ENCODE assay signal across 1 cellular context in the genomic region with DNA sequence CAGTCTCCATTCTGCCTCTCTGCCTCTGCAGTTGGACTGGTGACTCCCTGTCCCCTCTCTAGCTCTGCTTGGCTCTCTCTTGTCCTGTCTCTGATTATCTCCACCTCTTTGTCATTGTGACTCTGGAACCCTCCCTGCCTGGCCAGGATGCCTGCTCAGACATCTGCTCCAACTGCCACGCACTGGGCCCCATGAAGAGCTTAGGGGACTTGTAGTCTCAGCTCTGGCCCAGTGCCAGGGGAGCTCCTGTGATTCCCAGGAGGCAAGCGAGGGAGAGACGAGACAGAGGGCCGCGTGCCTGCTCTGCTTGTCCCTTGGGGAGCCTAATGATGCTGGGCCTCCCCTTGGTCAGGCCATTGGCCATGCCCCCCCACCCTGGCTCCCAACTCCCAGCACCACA.
TF ChIP-seq lines count a peak whose summit lies in the region.

No MANE protein-coding gene starts in this region.

TF ChIP-seq in K562, 482 proteins besides CTCF, POLR2A, EP300 and RAD21:
- TF ChIP-seq, protein P1, sequence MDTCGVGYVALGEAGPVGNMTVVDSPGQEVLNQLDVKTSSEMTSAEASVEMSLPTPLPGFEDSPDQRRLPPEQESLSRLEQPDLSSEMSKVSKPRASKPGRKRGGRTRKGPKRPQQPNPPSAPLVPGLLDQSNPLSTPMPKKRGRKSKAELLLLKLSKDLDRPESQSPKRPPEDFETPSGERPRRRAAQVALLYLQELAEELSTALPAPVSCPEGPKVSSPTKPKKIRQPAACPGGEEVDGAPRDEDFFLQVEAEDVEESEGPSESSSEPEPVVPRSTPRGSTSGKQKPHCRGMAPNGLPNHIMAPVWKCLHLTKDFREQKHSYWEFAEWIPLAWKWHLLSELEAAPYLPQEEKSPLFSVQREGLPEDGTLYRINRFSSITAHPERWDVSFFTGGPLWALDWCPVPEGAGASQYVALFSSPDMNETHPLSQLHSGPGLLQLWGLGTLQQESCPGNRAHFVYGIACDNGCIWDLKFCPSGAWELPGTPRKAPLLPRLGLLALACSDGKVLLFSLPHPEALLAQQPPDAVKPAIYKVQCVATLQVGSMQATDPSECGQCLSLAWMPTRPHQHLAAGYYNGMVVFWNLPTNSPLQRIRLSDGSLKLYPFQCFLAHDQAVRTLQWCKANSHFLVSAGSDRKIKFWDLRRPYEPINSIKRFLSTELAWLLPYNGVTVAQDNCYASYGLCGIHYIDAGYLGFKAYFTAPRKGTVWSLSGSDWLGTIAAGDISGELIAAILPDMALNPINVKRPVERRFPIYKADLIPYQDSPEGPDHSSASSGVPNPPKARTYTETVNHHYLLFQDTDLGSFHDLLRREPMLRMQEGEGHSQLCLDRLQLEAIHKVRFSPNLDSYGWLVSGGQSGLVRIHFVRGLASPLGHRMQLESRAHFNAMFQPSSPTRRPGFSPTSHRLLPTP (IDR thresholded peaks at IDR 0.05; ENCODE audit: borderline replicate concordance, extremely low read depth, insufficient read length) = no peak
- TF ChIP-seq NFIC (IDR thresholded peaks at IDR 0.05) = peak; percentile 90
- TF ChIP-seq GATA2 (CRISPR knock-in tag; IDR thresholded peaks at IDR 0.05) = no peak
- no peak for TF ChIP-seq PURB (CRISPR knock-in tag; IDR thresholded peaks at IDR 0.05; ENCODE audit: low read depth)
